Comparison of ENCODE assay signal across 25 cellular contexts in the genomic region with DNA sequence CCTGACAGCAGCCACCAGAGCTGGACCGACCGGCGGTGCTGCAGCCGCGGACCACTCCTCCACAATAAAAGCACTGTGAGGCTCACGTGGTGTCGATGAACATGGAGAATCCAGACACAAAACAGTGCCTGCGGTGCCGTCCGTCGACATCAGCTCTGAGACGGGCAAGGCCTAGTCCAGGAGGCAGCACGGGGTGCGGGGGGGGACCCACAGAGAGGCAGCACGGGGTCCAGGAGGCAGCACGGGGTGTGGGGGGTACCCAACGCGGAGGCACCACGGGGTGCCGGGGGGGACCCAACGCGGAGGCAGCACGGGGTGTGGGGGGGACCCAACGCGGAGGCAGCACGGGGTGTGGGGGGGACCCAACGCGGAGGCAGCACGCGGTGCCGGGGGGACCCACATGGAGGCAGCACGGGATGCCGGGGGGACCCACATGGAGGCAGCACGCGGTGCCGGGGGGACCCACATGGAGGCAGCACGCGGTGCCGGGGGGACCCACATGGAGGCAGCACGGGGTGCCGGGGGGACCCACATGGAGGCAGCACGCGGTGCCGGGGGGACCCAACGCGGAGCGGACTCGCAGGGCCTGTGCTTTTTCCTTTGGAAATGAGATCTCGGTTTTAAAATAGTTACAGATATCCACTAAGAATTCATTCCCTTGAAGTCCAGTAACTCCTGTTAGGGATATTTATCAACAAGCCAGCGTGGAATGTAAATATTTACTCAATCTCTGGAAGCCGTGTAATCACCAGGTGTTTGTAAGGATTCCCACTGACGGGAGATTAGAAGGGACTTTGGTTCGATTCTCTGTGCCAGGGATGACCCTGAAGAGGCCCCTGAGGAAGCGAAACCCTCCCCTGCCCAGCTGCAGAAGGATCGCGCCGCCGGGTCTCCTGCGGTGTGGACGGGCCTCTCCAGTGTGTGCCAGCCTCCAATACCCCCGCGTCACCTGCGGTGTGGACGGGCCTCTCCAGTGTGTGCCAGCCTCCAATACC. TPM values are rescaled to one million over a fixed set of nuclear protein-coding genes. Genes with fewer than 3 reads are reported as not detected.
DNase-seq lines count a peak whose midpoint lies in the region; ATAC-seq, FAIRE-seq and TF ChIP-seq lines count a peak whose summit lies in the region.
"Had no signal": no experiment of that assay in that cellular context is flagged by ENCODE, and none has a peak within 500 bp of the region (broad histone marks: within the 10 kb centered on the region; RNA-seq: fewer than 3 reads in every experiment).

No MANE protein-coding gene starts in this region.

- CTCF ChIA-PET in CD4-positive, alpha-beta T cell (lab: Charles Lee) = no interaction called here

- H3K4me2 ChIP-seq in astrocyte (ENCODE audit: low read length) = no peak overlapping the region

- no peak overlapping the region for H2AFZ ChIP-seq in astrocyte (ENCODE audit: low read depth, low read length)

- TF ChIP-seq CTCF in astrocyte (IDR thresholded peaks at IDR 0.05; ENCODE audit: insufficient read depth, low read depth, low read length) (no peak), right lobe of liver (IDR thresholded peaks at IDR 0.05) (no peak), stomach (IDR thresholded peaks at IDR 0.05) (no peak)
- no peak for TF ChIP-seq CTCF in CD4-positive, alpha-beta T cell (IDR thresholded peaks at IDR 0.05)

- ATAC-seq in right lobe of liver (peak; percentile 34 to 76 (median 55)), HG03442 (IDR thresholded peaks at IDR 0.05; ENCODE audit: unreplicated experiment) (no peak)
- ATAC-seq in CD4-positive, alpha-beta T cell (ENCODE audit: poor library complexity) = no peak

- peak; percentile 21 for DNase-seq in NCI-H1436 (lab: John Stamatoyannopoulos, UW)
- DNase-seq in NCI-H1436 treated with DMSO at 0.1 percent for 48 hours (lab: John Stamatoyannopoulos, UW) = no peak
- no peak for DNase-seq in astrocyte (ENCODE audit: low read depth)
- no peak for DNase-seq in right lobe of liver
- no peak for DNase-seq in stomach
- DNase-seq in CD4-positive, alpha-beta T cell = no peak
- DNase-seq in COR-L47 (lab: John Stamatoyannopoulos, UW) = no peak
- DNase-seq: activated CD4-positive, alpha-beta T cell treated with anti-CD3 and anti-CD28 coated beads, Interleukin-2, amount 10 ng/mL, durations not matched to agents 24 days and 14 days; activated gamma-delta T cell; Calu3; dermis blood vessel endothelial cell; MG63; NCI-H187 treated with DMSO at 0.1 percent for 48 hours; NCI-H446 treated with DMSO at 0.1 percent for 48 hours; stimulated activated naive CD4-positive, alpha-beta T cell; trophoblast cell had no signal

- no peak for FAIRE-seq in astrocyte (lab: Jason Lieb, UNC)
- FAIRE-seq: frontal cortex, GM19239 had no signal

- H3K9me3 ChIP-seq in astrocyte (ENCODE audit: insufficient read depth, low read depth, low read length) = no peaks in the 10 kb centered on the region
- no peaks in the 10 kb centered on the region for H3K9me3 ChIP-seq in right lobe of liver
- peaks cover 0 to 12% (median 5%) of the 10 kb centered on the region in 4 donors for H3K9me3 ChIP-seq in stomach
- H3K9me3 ChIP-seq in CD4-positive, alpha-beta T cell (ENCODE audit: control insufficient read depth, low read length) = peaks cover 13% of the 10 kb centered on the region

- no peak for TF ChIP-seq POLR2A in right lobe of liver (IDR thresholded peaks at IDR 0.05)
- TF ChIP-seq POLR2A in stomach (IDR thresholded peaks at IDR 0.05) = no peak

- POLR2A ChIA-PET in CD4-positive, alpha-beta T cell (lab: Charles Lee) = no interaction called here

- no peaks in the 10 kb centered on the region for H3K79me2 ChIP-seq in astrocyte (ENCODE audit: insufficient read depth, low read length)

- H3K9ac ChIP-seq in astrocyte (ENCODE audit: low read length) = no peak overlapping the region

- H3K9me3 Mint-ChIP-seq in astrocyte (ENCODE audit: unreplicated experiment) = peaks cover 3% of the 10 kb centered on the region
- H3K9me3 Mint-ChIP-seq in CD4-positive, alpha-beta T cell = no peaks in the 10 kb centered on the region

- H3K36me3 Mint-ChIP-seq in astrocyte (ENCODE audit: low read depth, unreplicated experiment) = no peaks in the 10 kb centered on the region
- H3K36me3 Mint-ChIP-seq in CD4-positive, alpha-beta T cell (ENCODE audit: low read depth) = no peaks in the 10 kb centered on the region

- 64% methylated on average over 19 of the region's 64 CpGs for WGBS in right lobe of liver (ENCODE audit: insufficient coverage, low coverage, low lambda C conversion rate, missing lambda C conversion rate)
- WGBS in stomach, 5 donors = 60 to 72% (median 68%) methylated on average over 50 to 64 of the region's 64 CpGs

- no peaks in the 10 kb centered on the region for H3K36me3 ChIP-seq in astrocyte (ENCODE audit: insufficient read depth, low read length)
- H3K36me3 ChIP-seq in right lobe of liver = no peaks in the 10 kb centered on the region
- H3K36me3 ChIP-seq in stomach = no peaks in the 10 kb centered on the region
- H3K36me3 ChIP-seq: adrenal gland, cardiac muscle cell, MG63, right atrium auricular region had no signal

- H3K27me3 Mint-ChIP-seq in astrocyte (ENCODE audit: low read depth, unreplicated experiment) = peaks cover 11% of the 10 kb centered on the region
- H3K27me3 Mint-ChIP-seq in CD4-positive, alpha-beta T cell = no peaks in the 10 kb centered on the region
- H3K27me3 Mint-ChIP-seq: B cell had no signal

- H3K27ac ChIP-seq in astrocyte (ENCODE audit: low read depth, low read length) (no peak overlapping the region), right lobe of liver (no peak overlapping the region), stomach (peak overlapping the region in 4 of 5 donors; percentile 46 to 70 (median 48))
- H3K27ac ChIP-seq in CD4-positive, alpha-beta T cell (ENCODE audit: low read depth, low read length) = no peak overlapping the region
- H3K27ac ChIP-seq: 22Rv1, adrenal gland, cardiac muscle cell, epithelial cell of prostate, right atrium auricular region had no signal

- H3K27me3 ChIP-seq in astrocyte (ENCODE audit: insufficient read depth, low read length) (no peaks in the 10 kb centered on the region), right lobe of liver (no peaks in the 10 kb centered on the region), stomach (peaks cover 0 to under 1% (median 0%) of the 10 kb centered on the region in 3 donors)
- no peaks in the 10 kb centered on the region for H3K27me3 ChIP-seq in CD4-positive, alpha-beta T cell (ENCODE audit: control insufficient read depth, insufficient read depth, low read length)
- H3K27me3 ChIP-seq: adrenal gland, cardiac muscle cell, MG63, right atrium auricular region had no signal

- H4K20me1 ChIP-seq in astrocyte (ENCODE audit: insufficient read depth, low read length) = no peaks in the 10 kb centered on the region

- peaks cover 2% of the 10 kb centered on the region for H3K4me1 Mint-ChIP-seq in astrocyte (ENCODE audit: low read depth, unreplicated experiment)
- H3K4me1 Mint-ChIP-seq in CD4-positive, alpha-beta T cell (ENCODE audit: low read depth) = no peaks in the 10 kb centered on the region
- H3K4me1 Mint-ChIP-seq: activated CD4-positive, alpha-beta T cell treated with anti-CD3 and anti-CD28 coated beads, Interleukin-2, amount 10 ng/mL, durations not matched to agents 24 days and 14 days; B cell had no signal

- H3K4me1 ChIP-seq in astrocyte (ENCODE audit: insufficient read depth, low read length) (peaks cover 9% of the 10 kb centered on the region), right lobe of liver (no peaks in the 10 kb centered on the region), stomach (peaks cover 0 to 24% (median 4%) of the 10 kb centered on the region in 4 donors)

- intact Hi-C loops in right lobe of liver (cut with DNase I) = no loop called here
- intact Hi-C loops in stomach (cut with DNase I; ENCODE audit: low total_unique reads) = no loop called here
- intact Hi-C loops in CD4-positive, alpha-beta T cell (cut with DNase I, micrococcal nuclease) = no loop called here

- no peak overlapping the region for H3K4me3 Mint-ChIP-seq in astrocyte (ENCODE audit: unreplicated experiment)
- H3K4me3 Mint-ChIP-seq in CD4-positive, alpha-beta T cell = no peak overlapping the region
- H3K4me3 Mint-ChIP-seq: activated CD4-positive, alpha-beta T cell treated with anti-CD3 and anti-CD28 coated beads, Interleukin-2, amount 10 ng/mL, durations not matched to agents 24 days and 14 days; B cell had no signal

- peak overlapping the region; percentile 75 for H3K27ac Mint-ChIP-seq in astrocyte (ENCODE audit: unreplicated experiment)
- H3K27ac Mint-ChIP-seq in CD4-positive, alpha-beta T cell = no peak overlapping the region
- H3K27ac Mint-ChIP-seq: activated CD4-positive, alpha-beta T cell treated with anti-CD3 and anti-CD28 coated beads, Interleukin-2, amount 10 ng/mL, durations not matched to agents 24 days and 14 days; B cell had no signal

- TF ChIP-seq EP300 in stomach (IDR thresholded peaks at IDR 0.05) = no peak

- H3K4me3 ChIP-seq in astrocyte (ENCODE audit: insufficient read depth, low read depth, low read length) = no peak overlapping the region
- no peak overlapping the region for H3K4me3 ChIP-seq in right lobe of liver
- H3K4me3 ChIP-seq in stomach = no peak overlapping the region
- H3K4me3 ChIP-seq: adrenal gland, cardiac muscle cell, MG63, right atrium auricular region had no signal

RNA-seq across cellular contexts. Expression of a gene that starts 52.1 kb away (rescaled TPM):
- total RNA-seq in astrocyte (131 and 173 TPM in 2 replicates), right lobe of liver (10 to 100 TPM; 28.2 to 79.9 (median 51.1) TPM), stomach (100 to 1,000 TPM; 147 to 756 (median 342) TPM)
- polyA plus RNA-seq in stomach = 100 to 1,000 TPM in 1 of 3 donors, 10 to 100 TPM in 2; 63.2 to 174 (median 73.6) TPM
- total RNA-seq in CD4-positive, alpha-beta T cell = 1 to 10 TPM; 8.0 to 8.5 TPM

Comparison
In these comparisons a context has a peak if more than half of its experiments do, and no peak if none do; other contexts are left out.
1. H3K27ac ChIP-seq: peak in stomach (4 of 5); none in astrocyte (single experiment), right lobe of liver (0 of 3) and CD4-positive, alpha-beta T cell (single experiment).
2. ATAC-seq: peak in right lobe of liver (4 of 4); none in CD4-positive, alpha-beta T cell (single experiment) and HG03442 (single experiment).